In the genomic region with DNA sequence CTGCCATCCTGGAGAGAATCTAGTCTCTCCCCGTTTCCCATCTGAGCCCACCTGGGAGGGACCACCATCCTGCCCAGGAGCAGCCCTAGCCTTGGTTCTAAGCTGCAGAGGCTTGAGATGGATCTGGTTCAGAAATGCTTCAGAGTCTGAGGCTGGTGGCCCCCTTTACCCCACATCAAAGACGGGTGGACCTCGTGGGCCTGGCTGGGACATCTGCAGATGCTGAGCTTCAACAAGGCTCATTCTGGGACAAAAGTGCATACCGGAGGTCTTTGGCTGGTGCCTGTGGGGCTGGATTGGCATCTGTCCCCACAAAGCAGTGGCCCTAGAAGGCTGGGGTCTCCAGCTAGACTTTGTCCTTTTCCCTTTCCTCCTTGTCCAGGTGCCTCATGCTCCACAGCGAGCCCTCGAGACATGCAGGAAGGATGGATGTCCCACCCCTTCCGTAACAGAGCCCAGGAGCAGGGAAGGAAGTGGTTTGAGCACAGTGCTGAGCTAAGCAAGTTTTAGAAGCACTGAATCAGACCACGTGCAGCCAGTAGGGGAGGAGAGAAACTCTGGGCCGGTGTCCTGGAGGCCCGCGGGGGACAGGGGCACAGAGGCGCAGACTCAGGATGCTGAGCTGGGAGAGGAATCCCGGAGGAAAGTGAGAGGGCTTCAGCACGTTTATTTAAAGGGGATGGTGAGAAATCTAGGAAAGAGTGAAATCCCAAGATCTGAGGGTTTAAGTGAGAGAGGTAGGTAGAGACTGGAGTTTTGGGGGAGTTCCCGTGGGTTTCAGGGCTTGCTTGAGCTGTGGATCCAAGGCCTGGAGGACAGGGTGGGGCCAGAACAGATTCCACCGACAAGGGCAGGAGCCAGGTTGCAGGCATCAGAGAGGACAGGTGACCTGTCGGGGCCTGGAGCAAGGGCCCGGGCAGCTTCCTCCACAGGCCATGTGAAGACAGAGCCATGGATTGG, we compare ENCODE assay signal across 9 cellular contexts. TPM values are rescaled to one million over a fixed set of nuclear protein-coding genes. Genes with fewer than 3 reads are reported as not detected.
DNase-seq lines count a peak whose midpoint lies in the region; ATAC-seq, FAIRE-seq and TF ChIP-seq lines count a peak whose summit lies in the region.
"Had no signal": no experiment of that assay in that cellular context is flagged by ENCODE, and none has a peak within 500 bp of the region (broad histone marks: within the 10 kb centered on the region; RNA-seq: fewer than 3 reads in every experiment).

No MANE protein-coding gene starts in this region.

- DNase-seq in CD4-positive, alpha-beta memory T cell, result peak; percentile 45 to 64 (median 58)
- DNase-seq in T follicular helper cell (ENCODE audit: low read depth) (peak; percentile 12), left ventricle myocardium superior (no peak), suprapubic skin (ENCODE audit: low spot score in 2 of 2) (peak in 1 of 2 donors; percentile 64), kidney (no peak), NCI-H2029 treated with DMSO at 0.1 percent for 48 hours (lab: John Stamatoyannopoulos, UW) (no peak)

- no peak for TF ChIP-seq POLR2A in suprapubic skin (IDR thresholded peaks at IDR 0.05)

- no peak for TF ChIP-seq CTCF in suprapubic skin (IDR thresholded peaks at IDR 0.05)
- TF ChIP-seq CTCF in kidney (IDR thresholded peaks at IDR 0.05; ENCODE audit: borderline replicate concordance, extremely low read depth, insufficient read depth), result no peak

- intact Hi-C loops in CD4-positive, alpha-beta memory T cell (cut with micrococcal nuclease), result loop anchor here (1.0 kb wide), 1 partner anchor 29 kb away; no protein-coding TSS in a partner anchor
- intact Hi-C loops in left ventricle myocardium superior (cut with micrococcal nuclease), result no loop called here
- intact Hi-C loops in kidney (cut with DNase I), result no loop called here

- 56% methylated on average over 18 of the region's 18 CpGs for WGBS in suprapubic skin

- no peaks in the 10 kb centered on the region for H3K9me3 Mint-ChIP-seq in CD4-positive, alpha-beta memory T cell

- no peak overlapping the region for H3K9ac ChIP-seq in kidney (ENCODE audit: low read length in 2 of 2)

- H3K4me3 Mint-ChIP-seq in CD4-positive, alpha-beta memory T cell, result peak overlapping the region; percentile 57 to 95 (median 88)

- ATAC-seq in GM21447 (IDR thresholded peaks at IDR 0.05; ENCODE audit: unreplicated experiment) (peak; percentile 42), left ventricle myocardium superior (peak; percentile 68), GM21360 (IDR thresholded peaks at IDR 0.05; ENCODE audit: unreplicated experiment) (no peak)

- CTCF ChIA-PET in CD4-positive, alpha-beta memory T cell (lab: Charles Lee; ENCODE audit: partially characterized antibody), result interaction anchor here (0.8 to 2.0 kb wide), 4 partner anchors 13 to 158 kb away, joined by 3 to 5 read pairs (median 4); no protein-coding TSS in a partner anchor

- H3K27ac Mint-ChIP-seq in CD4-positive, alpha-beta memory T cell, result peak overlapping the region; percentile 63 to 94 (median 89)

- peaks cover 0 to 3% of the 10 kb centered on the region in 2 donors for H3K27me3 Mint-ChIP-seq in CD4-positive, alpha-beta memory T cell

- peak overlapping the region; percentile 35 for H3K27ac ChIP-seq in CD4-positive, alpha-beta memory T cell (ENCODE audit: low read depth, low read length)
- H3K27ac ChIP-seq in suprapubic skin (no peak overlapping the region), kidney (ENCODE audit: low read depth in 2 of 2, low read length in 2 of 2) (no peak overlapping the region)

- H3K36me3 ChIP-seq in CD4-positive, alpha-beta memory T cell (ENCODE audit: insufficient read depth, low read length), result no peaks in the 10 kb centered on the region
- H3K36me3 ChIP-seq in suprapubic skin (no peaks in the 10 kb centered on the region), kidney (ENCODE audit: control insufficient read depth in 1 of 2, insufficient read depth in 2 of 2, low read length in 2 of 2) (no peaks in the 10 kb centered on the region)

- H3K36me3 Mint-ChIP-seq in CD4-positive, alpha-beta memory T cell, result no peaks in the 10 kb centered on the region

- no peaks in the 10 kb centered on the region for H3K9me3 ChIP-seq in CD4-positive, alpha-beta memory T cell (ENCODE audit: control insufficient read depth in 1 of 2, low read length in 2 of 2)
- H3K9me3 ChIP-seq in suprapubic skin (no peaks in the 10 kb centered on the region), kidney (ENCODE audit: control insufficient read depth in 1 of 2, low read length in 2 of 2) (no peaks in the 10 kb centered on the region)

- no peak for TF ChIP-seq EP300 in suprapubic skin (IDR thresholded peaks at IDR 0.05)

- H3K4me1 Mint-ChIP-seq in CD4-positive, alpha-beta memory T cell, result peaks cover 15 to 41% (median 23%) of the 10 kb centered on the region in 4 donors

- H3K27me3 ChIP-seq in CD4-positive, alpha-beta memory T cell (ENCODE audit: insufficient read depth, low read length), result no peaks in the 10 kb centered on the region
- peaks cover 13% of the 10 kb centered on the region for H3K27me3 ChIP-seq in suprapubic skin

- FAIRE-seq in kidney (lab: Jason Lieb, UNC), result no peak
- FAIRE-seq: astrocyte had no signal

- H3K4me3 ChIP-seq in CD4-positive, alpha-beta memory T cell (ENCODE audit: low read length in 2 of 2), result peak overlapping the region in 1 of 2 donors; percentile 26
- H3K4me3 ChIP-seq in suprapubic skin, result peak overlapping the region; percentile 9
- H3K4me3 ChIP-seq in kidney (ENCODE audit: low read length in 2 of 2), result no peak overlapping the region

- POLR2A ChIA-PET in CD4-positive, alpha-beta memory T cell (lab: Charles Lee; ENCODE audit: partially characterized antibody), result interaction anchor here (0.6 to 2.9 kb wide), 6 partner anchors 8 to 194 kb away, joined by 3 to 10 read pairs (median 4); a partner anchor contains a TSS

- H3K4me1 ChIP-seq in CD4-positive, alpha-beta memory T cell (ENCODE audit: insufficient read depth, low read length), result peaks cover 25% of the 10 kb centered on the region
- H3K4me1 ChIP-seq in suprapubic skin (peaks cover 16% of the 10 kb centered on the region), kidney (ENCODE audit: control insufficient read depth in 1 of 2, insufficient read depth in 1 of 2, low read depth in 1 of 2, low read length in 2 of 2) (peaks cover 7 to 9% of the 10 kb centered on the region in 2 donors)

RNA-seq across cellular contexts. Expression of a gene that starts 4.6 kb away (rescaled TPM):
- total RNA-seq in CD4-positive, alpha-beta memory T cell, result 1 to 10 TPM; 7.2 to 9.1 TPM
- 10 to 100 TPM; 14.4 to 27.8 TPM for polyA plus RNA-seq in CD4-positive, alpha-beta memory T cell
- total RNA-seq in left ventricle myocardium superior (2.9 TPM), suprapubic skin (10 to 100 TPM in 3 of 4 donors, 1 to 10 TPM in 1; 8.9 to 22.8 (median 18.6) TPM), kidney (27.1 TPM)
- polyA plus RNA-seq in kidney (ENCODE audit: insufficient read depth, low read depth, low replicate concordance), result 13.0 TPM

RNA-seq across cellular contexts. Expression of a gene that starts 22.6 kb away (rescaled TPM):
- under 1 TPM; 0.39 to 0.55 TPM for total RNA-seq in CD4-positive, alpha-beta memory T cell
- not detected for polyA plus RNA-seq in CD4-positive, alpha-beta memory T cell
- total RNA-seq in left ventricle myocardium superior, result 0.12 TPM
- under 1 TPM; 0.17 to 0.57 (median 0.36) TPM for total RNA-seq in suprapubic skin
- total RNA-seq in kidney, result 44.6 TPM
- polyA plus RNA-seq in kidney (ENCODE audit: insufficient read depth, low read depth, low replicate concordance), result 7.7 TPM

Comparison
In these comparisons a context has a peak if more than half of its experiments do, and no peak if none do; other contexts are left out.
1. DNase-seq: peak in CD4-positive, alpha-beta memory T cell (5 of 5) and T follicular helper cell (single experiment); none in left ventricle myocardium superior (single experiment), kidney (single experiment) and NCI-H2029 treated with DMSO at 0.1 percent for 48 hours (single experiment).
2. RNA of a gene that starts 22.6 kb away (total RNA-seq): 44.6 TPM in kidney (single experiment); 0.39 to 0.55 TPM in CD4-positive, alpha-beta memory T cell, 0.17 to 0.57 TPM in suprapubic skin and 0.12 TPM in left ventricle myocardium superior (single experiment); every median in the first group is over 10 times any median in the second.